Comparison of ENCODE assay signal across 3 cellular contexts in genomic region chr7:74739974-74740373, GRCh38. TPM values are rescaled to one million over a fixed set of nuclear protein-coding genes. Genes with fewer than 3 reads are reported as not detected.
"Had no signal": no experiment of that assay in that cellular context is flagged by ENCODE, and none has a peak within 500 bp of the region (broad histone marks: within the 10 kb centered on the region; RNA-seq: fewer than 3 reads in every experiment).

No MANE protein-coding gene starts in this region.

RNA-seq across cellular contexts. Expression of gene NCF1, which starts 33.8 kb away (rescaled TPM):
- total RNA-seq: dermis microvascular lymphatic vessel endothelial cell, glomerular endothelial cell, lung microvascular endothelial cell had no signal
